In genomic region chrX:19649227-19650009, GRCh38 we compare ENCODE assay signal across 14 cellular contexts.
DNase-seq lines count a peak whose midpoint lies in the region; ATAC-seq and TF ChIP-seq lines count a peak whose summit lies in the region.
"Had no signal": no experiment of that assay in that cellular context is flagged by ENCODE, and none has a peak within 500 bp of the region (broad histone marks: within the 10 kb centered on the region; RNA-seq: fewer than 3 reads in every experiment).

No MANE protein-coding gene starts in this region.

- H3K9ac ChIP-seq in IMR-90 (ENCODE audit: low read depth, low read length), result no peak overlapping the region

- H2BK5ac ChIP-seq in IMR-90 (ENCODE audit: low read depth, low read length, poor library complexity, severe bottlenecking), result no peak overlapping the region

- TF ChIP-seq RAD21 in IMR-90 (IDR thresholded peaks at IDR 0.05; ENCODE audit: low read length), result no peak

- H3K4me1 ChIP-seq in CD8-positive, alpha-beta T cell (ENCODE audit: insufficient read depth, low read length), result no peaks in the 10 kb centered on the region
- H3K4me1 ChIP-seq in IMR-90 (ENCODE audit: control insufficient read depth, insufficient read depth, low read length), result peaks cover 11% of the 10 kb centered on the region

- H2AFZ ChIP-seq in IMR-90 (replicated peaks; ENCODE audit: low read length, poor library complexity), result no peak overlapping the region

- H3K4me3 Mint-ChIP-seq in CD8-positive, alpha-beta T cell, result no peak overlapping the region
- no peak overlapping the region for H3K4me3 Mint-ChIP-seq in osteocyte (ENCODE audit: unreplicated experiment)
- H3K4me3 Mint-ChIP-seq in stimulated activated naive CD8-positive, alpha-beta T cell treated with anti-CD3 and anti-CD28 coated beads, Interleukin-15, amount 100 ng/mL, for 72 hours, result no peak overlapping the region
- H3K4me3 Mint-ChIP-seq: endodermal cell had no signal

- H3K9me3 ChIP-seq in CD8-positive, alpha-beta T cell (ENCODE audit: low read length), result no peaks in the 10 kb centered on the region
- H3K9me3 ChIP-seq in IMR-90 (ENCODE audit: control insufficient read depth, insufficient read depth, low read length), result no peaks in the 10 kb centered on the region

- no peak overlapping the region for H2BK15ac ChIP-seq in IMR-90 (ENCODE audit: low read depth, low read length)

- H3K27ac Mint-ChIP-seq in CD8-positive, alpha-beta T cell, result peak overlapping the region; percentile 83
- peak overlapping the region; percentile 55 for H3K27ac Mint-ChIP-seq in osteocyte (ENCODE audit: unreplicated experiment)
- H3K27ac Mint-ChIP-seq in stimulated activated naive CD8-positive, alpha-beta T cell treated with anti-CD3 and anti-CD28 coated beads, Interleukin-15, amount 100 ng/mL, for 72 hours, result no peak overlapping the region
- H3K27ac Mint-ChIP-seq: endodermal cell had no signal

- H3K4me3 ChIP-seq in CD8-positive, alpha-beta T cell (ENCODE audit: low read depth, low read length), result no peak overlapping the region
- H3K4me3 ChIP-seq in IMR-90 (ENCODE audit: insufficient read depth, low read depth, low read length), result no peak overlapping the region
- H3K4me3 ChIP-seq: SK-N-MC had no signal

- no peak overlapping the region for H4K8ac ChIP-seq in IMR-90 (ENCODE audit: low read depth in 2 of 2, low read length in 2 of 2)

- H3K27me3 Mint-ChIP-seq in CD8-positive, alpha-beta T cell (ENCODE audit: low read depth), result no peaks in the 10 kb centered on the region
- H3K27me3 Mint-ChIP-seq in osteocyte (ENCODE audit: unreplicated experiment), result no peaks in the 10 kb centered on the region
- H3K27me3 Mint-ChIP-seq in stimulated activated naive CD8-positive, alpha-beta T cell treated with anti-CD3 and anti-CD28 coated beads, Interleukin-15, amount 100 ng/mL, for 72 hours, result no peaks in the 10 kb centered on the region

- H2AK9ac ChIP-seq in IMR-90 (replicated peaks; ENCODE audit: low read depth, low read length, poor library complexity), result no peak overlapping the region

- H3K9me1 ChIP-seq in IMR-90 (ENCODE audit: insufficient read depth, low read length), result peaks cover 12% of the 10 kb centered on the region

- intact Hi-C loops in CD8-positive, alpha-beta T cell (cut with DNase I, micrococcal nuclease), result no loop called here
- intact Hi-C loops in IMR-90 (cut with micrococcal nuclease), result no loop called here

- peak overlapping the region; percentile 45; the same call in 1 of the 2 replicates for H2BK120ac ChIP-seq in IMR-90 (ENCODE audit: low read depth, low read length)

- ATAC-seq in CD8-positive, alpha-beta T cell, result no peak
- ATAC-seq in IMR-90 (ENCODE audit: low read depth), result peak; percentile 60
- ATAC-seq in stimulated activated naive CD8-positive, alpha-beta T cell treated with anti-CD3 and anti-CD28 coated beads, Interleukin-15, amount 100 ng/mL, for 72 hours, result no peak
- no peak for ATAC-seq in HG02588 (IDR thresholded peaks at IDR 0.05; ENCODE audit: unreplicated experiment)
- ATAC-seq: left colon had no signal

- H4K91ac ChIP-seq in IMR-90 (ENCODE audit: insufficient read depth, low read depth, low read length), result no peak overlapping the region

- H4K20me1 ChIP-seq in IMR-90 (ENCODE audit: insufficient read depth, low read length), result no peaks in the 10 kb centered on the region

- no peak overlapping the region for H3K56ac ChIP-seq in IMR-90 (ENCODE audit: extremely low read depth, insufficient read depth, low read length)

- 0 out of 2 replicates have a peak overlapping the region, but pooled peaks have one; percentile 26 for H3K4ac ChIP-seq in IMR-90 (ENCODE audit: low read depth, low read length)

- H3K4me1 Mint-ChIP-seq in CD8-positive, alpha-beta T cell (ENCODE audit: low read depth), result peaks cover 66% of the 10 kb centered on the region
- peaks cover 29% of the 10 kb centered on the region for H3K4me1 Mint-ChIP-seq in osteocyte (ENCODE audit: unreplicated experiment)
- H3K4me1 Mint-ChIP-seq in stimulated activated naive CD8-positive, alpha-beta T cell treated with anti-CD3 and anti-CD28 coated beads, Interleukin-15, amount 100 ng/mL, for 72 hours, result peaks cover 54% of the 10 kb centered on the region

- H3K14ac ChIP-seq in IMR-90 (replicated peaks; ENCODE audit: low read depth, low read length), result peak overlapping the region; percentile 29; the same call in 1 of the 2 replicates

- H3K79me1 ChIP-seq in IMR-90 (ENCODE audit: low read depth in 1 of 2, low read length in 2 of 2), result peaks cover 9 to 47% of the 10 kb centered on the region in 2 experiments; a peak in 2 of 4 replicates

- POLR2A ChIA-PET in CD8-positive, alpha-beta T cell (lab: Charles Lee), result no interaction called here
- POLR2A ChIA-PET in IMR-90 (lab: Charles Lee; ENCODE audit: unreplicated experiment), result no interaction called here

- peaks cover 6% of the 10 kb centered on the region for H3K36me3 ChIP-seq in CD8-positive, alpha-beta T cell (ENCODE audit: insufficient read depth, low read length)
- no peaks in the 10 kb centered on the region for H3K36me3 ChIP-seq in IMR-90 (ENCODE audit: control insufficient read depth, insufficient read depth, low read length)

- dilution Hi-C loops in IMR-90 (cut with HindIII; ENCODE audit: low sequenced_read_pairs, unreplicated experiment), result no loop called here

- no peak overlapping the region for H2BK20ac ChIP-seq in IMR-90 (ENCODE audit: low read depth, low read length)

- H3K4me2 ChIP-seq in IMR-90 (ENCODE audit: low read depth, low read length), result peak overlapping the region; percentile 30; the same call in 1 of the 2 replicates

- WGBS in IMR-90 (ENCODE audit: extremely low coverage in 2 of 2, insufficient read length in 1 of 2), 2 experiments, result 88% methylated on average over 1 of the region's 7 CpGs; no CpG with 5 or more reads in 1 of the 2 experiments

- H3K36me3 Mint-ChIP-seq in CD8-positive, alpha-beta T cell, result peaks cover 55% of the 10 kb centered on the region
- no peaks in the 10 kb centered on the region for H3K36me3 Mint-ChIP-seq in osteocyte (ENCODE audit: unreplicated experiment)

- H3K27me3 ChIP-seq in CD8-positive, alpha-beta T cell (ENCODE audit: insufficient read depth, low read length), result no peaks in the 10 kb centered on the region
- H3K27me3 ChIP-seq in IMR-90 (ENCODE audit: control insufficient read depth, insufficient read depth, low read length), result no peaks in the 10 kb centered on the region; the same call in 1 of the 2 replicates

- H3K23ac ChIP-seq in IMR-90 (ENCODE audit: low read depth, low read length), result peak overlapping the region; percentile 36; the same call in 1 of the 2 replicates

- BruUV-seq in IMR-90 (replicated peaks; lab: Mats Ljungman, UMichigan), result no TSS peak

- no peak for TF ChIP-seq POLR2A in IMR-90 (IDR thresholded peaks at IDR 0.05; ENCODE audit: low read depth, low read length)

- TF ChIP-seq CTCF in CD8-positive, alpha-beta T cell (IDR thresholded peaks at IDR 0.05), result no peak
- TF ChIP-seq CTCF in IMR-90 (conservative IDR thresholded peaks at IDR 0.05; ENCODE audit: low read depth, low read length), result no peak
- TF ChIP-seq CTCF in osteocyte (IDR thresholded peaks at IDR 0.05), result no peak

- H3K18ac ChIP-seq in IMR-90 (ENCODE audit: low read depth, low read length), result no peak overlapping the region; the same call in 1 of the 2 replicates

- H3K9me3 Mint-ChIP-seq in CD8-positive, alpha-beta T cell, result no peaks in the 10 kb centered on the region
- H3K9me3 Mint-ChIP-seq in osteocyte (ENCODE audit: unreplicated experiment), result peaks cover 16% of the 10 kb centered on the region
- peaks cover 5 to 8% of the 10 kb centered on the region in 2 donors for H3K9me3 Mint-ChIP-seq in stimulated activated naive CD8-positive, alpha-beta T cell treated with anti-CD3 and anti-CD28 coated beads, Interleukin-15, amount 100 ng/mL, for 72 hours

- no peak for DNase-seq in CD8-positive, alpha-beta T cell
- DNase-seq in IMR-90, result peak; percentile 50
- peak; percentile 90 for DNase-seq in fibroblast of gingiva (ENCODE audit: low read depth)
- no peak for DNase-seq in osteocyte (ENCODE audit: extremely low spot score, unreplicated experiment)
- DNase-seq in RKO (ENCODE audit: low spot score), result no peak
- no peak for DNase-seq in stimulated activated naive CD8-positive, alpha-beta T cell treated with anti-CD3 and anti-CD28 coated beads, Interleukin-15, amount 100 ng/mL, for 72 hours
- DNase-seq in effector CD8-positive, alpha-beta T cell (lab: John Stamatoyannopoulos, UW), result no peak
- DNase-seq: activated CD4-positive, CD25-positive, alpha-beta regulatory T cell; endodermal cell; left colon; MV-4-11; NCI-H2171 treated with DMSO at 0.1 percent for 48 hours had no signal

- no peak overlapping the region for H3K27ac ChIP-seq in CD8-positive, alpha-beta T cell (ENCODE audit: low read depth, low read length)
- peak overlapping the region; percentile 23; the same call in 1 of the 2 replicates for H3K27ac ChIP-seq in IMR-90 (ENCODE audit: insufficient read depth, low read length)
- H3K27ac ChIP-seq: SK-N-MC had no signal

- CTCF ChIA-PET in CD8-positive, alpha-beta T cell (lab: Charles Lee), result no interaction called here
- CTCF ChIA-PET in IMR-90 (lab: Yijun Ruan, JAX), result interaction anchor here (0.7 kb wide), 1 partner anchor 54 kb away, joined by 3 read pairs; no protein-coding TSS in a partner anchor

- peak overlapping the region; percentile 45; the same call in 1 of the 2 replicates for H2AK5ac ChIP-seq in IMR-90 (ENCODE audit: low read depth, low read length)

- H4K5ac ChIP-seq in IMR-90 (ENCODE audit: low read depth, low read length), result no peak overlapping the region

- in situ Hi-C loops in IMR-90 (cut with MboI; ENCODE audit: low sequenced_read_pairs), result no loop called here

TF ChIP-seq in IMR-90, 13 proteins besides CTCF, POLR2A, EP300 and RAD21:
- TF ChIP-seq MAZ (IDR thresholded peaks at IDR 0.05; ENCODE audit: borderline replicate concordance, low read depth, low read length) (no peak), ELK1 (IDR thresholded peaks at IDR 0.05; ENCODE audit: borderline replicate concordance, low read depth, low read length) (no peak)

Comparison
In these comparisons a context has a peak if more than half of its experiments do, and no peak if none do; other contexts are left out.
1. DNase-seq: peak in IMR-90 (single experiment) and fibroblast of gingiva (single experiment); none in CD8-positive, alpha-beta T cell (0 of 7), osteocyte (single experiment), RKO (single experiment), stimulated activated naive CD8-positive, alpha-beta T cell treated with anti-CD3 and anti-CD28 coated beads, Interleukin-15, amount 100 ng/mL, for 72 hours (0 of 2) and effector CD8-positive, alpha-beta T cell (single experiment).
2. H3K27ac Mint-ChIP-seq: peak in CD8-positive, alpha-beta T cell (single experiment) and osteocyte (single experiment); none in stimulated activated naive CD8-positive, alpha-beta T cell treated with anti-CD3 and anti-CD28 coated beads, Interleukin-15, amount 100 ng/mL, for 72 hours (0 of 2).